ENCODE assay signal across 6 cellular contexts in genomic region chr2:241150660-241151530, GRCh38. TPM values are rescaled to one million over a fixed set of nuclear protein-coding genes. Genes with fewer than 3 reads are reported as not detected.
A peak's percentile ranks its signal among the peaks of the same experiment; 100 is the strongest.
DNase-seq lines count a peak whose midpoint lies in the region; ATAC-seq lines count a peak whose summit lies in the region.

No MANE protein-coding gene starts in this region.

- peaks cover 65% of the 10 kb centered on the region for H3K4me1 Mint-ChIP-seq in activated T-cell treated with anti-CD3 and anti-CD28 coated beads, Interleukin-2, amount 50 U/mL, for 24 hours (ENCODE audit: low read depth)

- no peaks in the 10 kb centered on the region for H3K27me3 Mint-ChIP-seq in activated T-cell treated with anti-CD3 and anti-CD28 coated beads, Interleukin-2, amount 50 U/mL, for 24 hours

- peak overlapping the region; percentile 77 to 100 (median 95) for H3K4me3 ChIP-seq in skin epidermis

- peak overlapping the region; percentile 96 for H3K27ac Mint-ChIP-seq in activated T-cell treated with anti-CD3 and anti-CD28 coated beads, Interleukin-2, amount 50 U/mL, for 24 hours

- H3K9me3 Mint-ChIP-seq in activated T-cell treated with anti-CD3 and anti-CD28 coated beads, Interleukin-2, amount 50 U/mL, for 24 hours, result no peaks in the 10 kb centered on the region

- ATAC-seq in esophagus mucosa, result peak; percentile 10

- peaks cover 46% of the 10 kb centered on the region for H3K36me3 Mint-ChIP-seq in activated T-cell treated with anti-CD3 and anti-CD28 coated beads, Interleukin-2, amount 50 U/mL, for 24 hours (ENCODE audit: low read depth)

- peak overlapping the region; percentile 47 to 96 (median 91) for H3K27ac ChIP-seq in skin epidermis

- DNase-seq in activated T-cell treated with anti-CD3 and anti-CD28 coated beads, Interleukin-2, amount 50 U/mL, for 24 hours, result no peak
- DNase-seq in activated T-cell treated with anti-CD3 and anti-CD28 coated beads, Interleukin-2, amount 50 U/mL, for 1 hour, result no peak
- no peak for DNase-seq in NOMO-1 treated with dmso at 0.1 percent for 144 hours (lab: John Stamatoyannopoulos, UW; ENCODE audit: unreplicated experiment)
- no peak for DNase-seq in epidermal melanocyte (ENCODE audit: insufficient read length, low spot score)

- H3K4me3 Mint-ChIP-seq in activated T-cell treated with anti-CD3 and anti-CD28 coated beads, Interleukin-2, amount 50 U/mL, for 24 hours, result peak overlapping the region; percentile 92

RNA-seq across cellular contexts. Expression of gene PPP1R7, which starts 0.6 kb away (rescaled TPM):
- 74.7 TPM for total RNA-seq in esophagus mucosa

RNA-seq across cellular contexts. Expression of gene PASK, which starts 1.6 kb away (rescaled TPM):
- 12.2 TPM for total RNA-seq in esophagus mucosa

RNA-seq across cellular contexts. Expression of gene ANO7, which starts 37.6 kb away (rescaled TPM):
- 0.12 TPM for total RNA-seq in esophagus mucosa

RNA-seq across cellular contexts. Expression of gene MTERF4, which starts 48.8 kb away (rescaled TPM):
- 23.7 TPM for total RNA-seq in esophagus mucosa
